ENCODE assay signal across 1 cellular context in genomic region chr2:173027181-173028128, GRCh38.
TF ChIP-seq lines count a peak whose summit lies in the region.

No MANE protein-coding gene starts in this region.

TF ChIP-seq in HepG2, 621 proteins besides CTCF, POLR2A, EP300 and RAD21 (continued from another document and continues in another):
- TF ChIP-seq ZBTB37 (CRISPR knock-in tag; IDR thresholded peaks at IDR 0.05) (no peak), NR0B2 (CRISPR knock-in tag; IDR thresholded peaks at IDR 0.05) (no peak), ZNF790 (CRISPR knock-in tag; IDR thresholded peaks at IDR 0.05; ENCODE audit: borderline replicate concordance) (no peak), ZNF17 (CRISPR knock-in tag; IDR thresholded peaks at IDR 0.05) (no peak), DZIP1 (CRISPR knock-in tag; IDR thresholded peaks at IDR 0.05) (no peak), EED (CRISPR knock-in tag; IDR thresholded peaks at IDR 0.05) (no peak), POLR2G (IDR thresholded peaks at IDR 0.05; ENCODE audit: low read depth, low read length) (no peak), ZNF260 (CRISPR knock-in tag; IDR thresholded peaks at IDR 0.05; ENCODE audit: borderline replicate concordance, low read depth) (no peak), SOX5 (CRISPR knock-in tag; IDR thresholded peaks at IDR 0.05; ENCODE audit: borderline replicate concordance) (peak; percentile 33; the same call in 1 of the 2 replicates), PBX2 (CRISPR knock-in tag; IDR thresholded peaks at IDR 0.05) (no peak), MLXIP (CRISPR knock-in tag; IDR thresholded peaks at IDR 0.05; ENCODE audit: borderline replicate concordance) (no peak), SAP130 (CRISPR knock-in tag; IDR thresholded peaks at IDR 0.05; ENCODE audit: low read depth) (0 out of 2 replicates have a peak, but pooled peaks have one; percentile 10), ZKSCAN8 (CRISPR knock-in tag; IDR thresholded peaks at IDR 0.05; ENCODE audit: borderline replicate concordance) (0 out of 2 replicates have a peak, but pooled peaks have one; percentile 28), RFX3 (CRISPR knock-in tag; IDR thresholded peaks at IDR 0.05) (no peak), IRX3 (CRISPR knock-in tag; IDR thresholded peaks at IDR 0.05; ENCODE audit: borderline replicate concordance, low read depth) (no peak), ZNF280D (CRISPR knock-in tag; IDR thresholded peaks at IDR 0.05) (no peak), THYN1 (CRISPR knock-in tag; IDR thresholded peaks at IDR 0.05; ENCODE audit: borderline replicate concordance, low read depth) (no peak), CREM (IDR thresholded peaks at IDR 0.05) (no peak), CREM (CRISPR knock-in tag; IDR thresholded peaks at IDR 0.05) (no peak), BCL6 (CRISPR knock-in tag; IDR thresholded peaks at IDR 0.05) (no peak), SP5 (CRISPR knock-in tag; IDR thresholded peaks at IDR 0.05; ENCODE audit: borderline replicate concordance, low read depth) (no peak), TEAD3 (CRISPR knock-in tag; optimal IDR thresholded peaks at IDR 0.05; ENCODE audit: borderline replicate concordance) (peak; percentile 98), SMAD3 (CRISPR knock-in tag; IDR thresholded peaks at IDR 0.05) (peak; percentile 64; the same call in 1 of the 2 replicates), ATF7-NPFF (CRISPR knock-in tag; IDR thresholded peaks at IDR 0.05; ENCODE audit: low read depth) (no peak), ZBTB20 (CRISPR knock-in tag; IDR thresholded peaks at IDR 0.05; ENCODE audit: borderline replicate concordance, low read depth) (no peak), STAT6 (CRISPR knock-in tag; IDR thresholded peaks at IDR 0.05; ENCODE audit: borderline replicate concordance) (no peak), SRSF4 (IDR thresholded peaks at IDR 0.05; ENCODE audit: low read depth, low read length, poor library complexity, severe bottlenecking) (no peak), MIXL1 (CRISPR knock-in tag; IDR thresholded peaks at IDR 0.05) (0 out of 2 replicates have a peak, but pooled peaks have one; percentile 33), SNAPC2 (CRISPR knock-in tag; IDR thresholded peaks at IDR 0.05) (0 out of 2 replicates have a peak, but pooled peaks have one; percentile 37), FOXA3 (CRISPR knock-in tag; IDR thresholded peaks at IDR 0.05) (0 out of 2 replicates have a peak, but pooled peaks have one; percentile 20), JARID2 (CRISPR knock-in tag; IDR thresholded peaks at IDR 0.05; ENCODE audit: insufficient replicate concordance) (no peak), ZNF335 (CRISPR knock-in tag; IDR thresholded peaks at IDR 0.05) (0 out of 2 replicates have a peak, but pooled peaks have one; percentile 58), IRF2 (CRISPR knock-in tag; IDR thresholded peaks at IDR 0.05) (peak; percentile 65), SCMH1 (CRISPR knock-in tag; IDR thresholded peaks at IDR 0.05; ENCODE audit: borderline replicate concordance) (no peak), SALL2 (CRISPR knock-in tag; IDR thresholded peaks at IDR 0.05) (no peak), ATF4 (CRISPR knock-in tag; IDR thresholded peaks at IDR 0.05) (peak in 1 of 2 experiments; percentile 34; a peak in 1 of 4 replicates), SMC3 (IDR thresholded peaks at IDR 0.05; ENCODE audit: low read length) (peak; percentile 97), HHEX (CRISPR knock-in tag; IDR thresholded peaks at IDR 0.05) (no peak), FOSL2 (CRISPR knock-in tag; IDR thresholded peaks at IDR 0.05) (peak; percentile 64), PCBP1 (IDR thresholded peaks at IDR 0.05; ENCODE audit: borderline replicate concordance, low read depth, low read length) (no peak), NFE2L1 (CRISPR knock-in tag; IDR thresholded peaks at IDR 0.05; ENCODE audit: borderline replicate concordance) (no peak), ZSCAN5A (CRISPR knock-in tag; IDR thresholded peaks at IDR 0.05; ENCODE audit: borderline replicate concordance) (no peak), ZFP91 (CRISPR knock-in tag; IDR thresholded peaks at IDR 0.05; ENCODE audit: borderline replicate concordance) (no peak), SMARCC2 (IDR thresholded peaks at IDR 0.05) (no peak), STAG1 (CRISPR knock-in tag; IDR thresholded peaks at IDR 0.05) (peak; percentile 99), TMF1 (CRISPR knock-in tag; IDR thresholded peaks at IDR 0.05; ENCODE audit: low read depth) (no peak), ZNF841 (CRISPR knock-in tag; IDR thresholded peaks at IDR 0.05; ENCODE audit: borderline replicate concordance) (no peak), RFX1 (IDR thresholded peaks at IDR 0.05) (no peak)
